Comparison of ENCODE assay signal across 10 cellular contexts in the genomic region with DNA sequence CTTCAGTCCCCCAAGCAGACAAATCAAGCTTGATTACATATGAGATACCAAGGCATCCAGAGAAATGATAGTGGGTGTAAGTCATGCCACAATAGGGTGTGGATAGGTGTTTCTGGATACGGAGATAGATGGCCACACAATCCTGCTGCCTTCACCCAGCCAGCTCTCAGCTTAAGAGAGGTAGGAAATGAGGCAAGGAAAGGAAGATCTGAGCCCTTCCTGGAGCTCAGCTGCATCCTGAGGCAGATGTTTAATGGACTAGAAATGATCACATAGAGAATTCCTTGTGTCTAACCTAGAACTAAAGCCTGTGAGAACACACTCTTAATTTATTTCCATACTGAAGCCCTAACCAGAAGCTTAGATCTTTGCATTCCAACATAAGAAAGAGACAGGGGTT.
"Had no signal": no experiment of that assay in that cellular context is flagged by ENCODE, and none has a peak within 500 bp of the region (broad histone marks: within the 10 kb centered on the region; RNA-seq: fewer than 3 reads in every experiment).

No MANE protein-coding gene starts in this region.

- H3K36me3 Mint-ChIP-seq: naive B cell; stimulated activated memory B cell treated with anti-CD40 and anti-IgM and Interleukin-4, amounts not matched to agents 10 μg/mL and 1 μg/mL and 100 μg/mL, for 72 hours had no signal

- H3K4me3 Mint-ChIP-seq: naive B cell; stimulated activated memory B cell treated with anti-CD40 and anti-IgM and Interleukin-4, amounts not matched to agents 10 μg/mL and 1 μg/mL and 100 μg/mL, for 72 hours had no signal

- DNase-seq: activated CD4-positive, alpha-beta T cell treated with anti-CD3 and anti-CD28 coated beads, Interleukin-2, amount 50 U/mL, for 48 hours; activated effector memory CD4-positive, alpha-beta T cell treated with Interleukin-2 at 50 U/mL for 16 hours; caudate nucleus; islet precursor cell; naive B cell; nucleus accumbens; transverse colon had no signal

- H3K79me2 ChIP-seq: hepatocyte had no signal

- ATAC-seq: stimulated activated memory B cell treated with anti-CD40 and anti-IgM and Interleukin-4, amounts not matched to agents 10 μg/mL and 1 μg/mL and 100 μg/mL, for 72 hours had no signal

- H3K27ac ChIP-seq: esophagus muscularis mucosa, hepatocyte, transverse colon had no signal

- H3K9me3 ChIP-seq: esophagus muscularis mucosa, transverse colon had no signal

- H3K4me1 Mint-ChIP-seq: stimulated activated memory B cell treated with anti-CD40 and anti-IgM and Interleukin-4, amounts not matched to agents 10 μg/mL and 1 μg/mL and 100 μg/mL, for 72 hours had no signal

- H3K36me3 ChIP-seq: esophagus muscularis mucosa, transverse colon had no signal

- H3K27ac Mint-ChIP-seq: stimulated activated memory B cell treated with anti-CD40 and anti-IgM and Interleukin-4, amounts not matched to agents 10 μg/mL and 1 μg/mL and 100 μg/mL, for 72 hours had no signal

- H3K4me1 ChIP-seq: transverse colon had no signal

- H3K4me2 ChIP-seq: hepatocyte had no signal

- H3K9me3 Mint-ChIP-seq: naive B cell; stimulated activated memory B cell treated with anti-CD40 and anti-IgM and Interleukin-4, amounts not matched to agents 10 μg/mL and 1 μg/mL and 100 μg/mL, for 72 hours had no signal

- H3K27me3 Mint-ChIP-seq: naive B cell; stimulated activated memory B cell treated with anti-CD40 and anti-IgM and Interleukin-4, amounts not matched to agents 10 μg/mL and 1 μg/mL and 100 μg/mL, for 72 hours had no signal

- H3K4me3 ChIP-seq: esophagus muscularis mucosa, hepatocyte, transverse colon had no signal

- H2AFZ ChIP-seq: hepatocyte had no signal
